ENCODE assay signal across 20 cellular contexts in the genomic region with DNA sequence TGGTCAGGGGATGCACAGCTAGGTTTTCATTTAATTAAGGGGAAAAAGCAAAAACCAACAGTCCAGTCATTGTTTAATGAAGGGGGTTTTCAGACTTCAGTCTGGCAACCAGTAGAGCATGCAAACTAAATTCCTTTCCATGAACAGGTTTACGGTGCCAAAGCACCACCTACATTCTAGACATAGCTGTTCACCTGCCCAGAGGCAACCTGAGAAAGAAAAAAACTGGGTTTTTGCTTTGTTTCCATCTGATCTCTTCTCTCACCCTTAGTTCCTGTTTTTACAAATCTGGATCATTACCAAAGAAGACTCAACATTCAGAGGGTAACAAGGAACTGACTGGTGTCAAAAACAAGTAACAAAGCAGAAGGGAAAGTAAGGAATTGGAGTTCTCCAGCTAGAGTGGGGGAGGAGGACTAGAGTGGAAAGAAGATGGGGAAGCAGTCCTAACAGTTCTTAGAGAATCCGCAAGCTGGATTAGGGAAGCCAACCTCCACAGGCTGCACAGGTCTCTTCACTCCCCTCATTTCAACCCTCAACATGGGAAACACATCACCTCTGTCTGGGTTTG. TPM values are rescaled to one million over a fixed set of nuclear protein-coding genes. Genes with fewer than 3 reads are reported as not detected.
A peak's percentile ranks its signal among the peaks of the same experiment; 100 is the strongest.
DNase-seq lines count a peak whose midpoint lies in the region; TF ChIP-seq lines count a peak whose summit lies in the region.
"Had no signal": no experiment of that assay in that cellular context is flagged by ENCODE, and none has a peak within 500 bp of the region (broad histone marks: within the 10 kb centered on the region; RNA-seq: fewer than 3 reads in every experiment).

No MANE protein-coding gene starts in this region.

- no peaks in the 10 kb centered on the region for H3K79me2 ChIP-seq in osteoblast (ENCODE audit: insufficient read depth, low read length)

- H3K4me3 ChIP-seq in epithelial cell of esophagus (ENCODE audit: low read length) (no peak overlapping the region), osteoblast (ENCODE audit: insufficient read depth, low read length) (no peak overlapping the region), lower leg skin (ENCODE audit: low read depth, poor library complexity, severe bottlenecking) (no peak overlapping the region)
- H3K4me3 ChIP-seq: Peyer's patch, uterus had no signal

- no peaks in the 10 kb centered on the region for H3K9me3 ChIP-seq in osteoblast (ENCODE audit: low read depth, low read length)
- H3K9me3 ChIP-seq: neutrophil, Peyer's patch, uterus had no signal

- H3K4me2 ChIP-seq in osteoblast (ENCODE audit: insufficient read depth, low read length), result no peak overlapping the region

- no peak for TF ChIP-seq POLR2A in lower leg skin (IDR thresholded peaks at IDR 0.05)

- H4K20me1 ChIP-seq in osteoblast (ENCODE audit: insufficient read depth, low read length), result no peaks in the 10 kb centered on the region

- H2AFZ ChIP-seq in osteoblast (ENCODE audit: low read length), result no peak overlapping the region

- no peak overlapping the region for H3K27ac ChIP-seq in osteoblast (ENCODE audit: low read depth, low read length)
- H3K27ac ChIP-seq: brain microvascular endothelial cell, neutrophil, Peyer's patch, uterus had no signal

- intact Hi-C loops in lower leg skin (cut with DNase I; ENCODE audit: low total_unique reads), result loop anchor here (10.0 kb wide), 1 partner anchor 295 kb away; no protein-coding TSS in a partner anchor

- no peaks in the 10 kb centered on the region for H3K4me1 ChIP-seq in osteoblast (ENCODE audit: insufficient read depth, low read length)
- H3K4me1 ChIP-seq: Peyer's patch, uterus had no signal

- 66 to 68% methylated on average over 2 of the region's 2 CpGs for WGBS in lower leg skin, 2 donors

- TF ChIP-seq CTCF in epithelial cell of esophagus (IDR thresholded peaks at IDR 0.05; ENCODE audit: insufficient read depth, low read depth, low read length, missing control alignments) (no peak), osteoblast (IDR thresholded peaks at IDR 0.05; ENCODE audit: extremely low read depth, low read depth, low read length) (no peak), lower leg skin (IDR thresholded peaks at IDR 0.05) (no peak)

- DNase-seq in ELF-1 (ENCODE audit: low read depth, low spot score), result peak; percentile 14
- DNase-seq in NOMO-1 treated with dmso at 0.1 percent for 144 hours (lab: John Stamatoyannopoulos, UW; ENCODE audit: unreplicated experiment), result peak; percentile 49
- DNase-seq in epithelial cell of esophagus (ENCODE audit: low read depth), result peak; percentile 76
- peak; percentile 82 for DNase-seq in pons (ENCODE audit: low spot score)
- DNase-seq in osteoblast (ENCODE audit: insufficient read length, low spot score, missing footprints), result no peak
- no peak for DNase-seq in lower leg skin (ENCODE audit: low spot score in 2 of 2)
- no peak for DNase-seq in COLO829 (ENCODE audit: low spot score)
- DNase-seq: activated CD4-positive, CD25-positive, alpha-beta regulatory T cell treated with anti-CD3 and anti-CD28 coated beads, Interleukin-2, amount 50 U/mL, for 72 hours; brain microvascular endothelial cell; C1 segment of cervical spinal cord; effector CD4-positive, alpha-beta T cell; EL; HCEC 1CT; NCI-H1417; NCI-H226; Peyer's patch; stimulated activated naive CD4-positive, alpha-beta T cell treated with Interleukin-2 at 50 U/mL for 16 hours; T-helper 17 cell; uterus had no signal

- peaks cover 23% of the 10 kb centered on the region for H3K27me3 ChIP-seq in osteoblast (ENCODE audit: insufficient read depth, low read length)
- H3K27me3 ChIP-seq: brain microvascular endothelial cell, Peyer's patch, uterus had no signal

- H3K36me3 ChIP-seq in osteoblast (ENCODE audit: insufficient read depth, low read length), result no peaks in the 10 kb centered on the region
- H3K36me3 ChIP-seq: brain microvascular endothelial cell, neutrophil, Peyer's patch, uterus had no signal

RNA-seq across cellular contexts. Expression of a gene that starts 36.4 kb away (rescaled TPM):
- total RNA-seq in osteoblast (0.36 TPM in 1 of 2 replicates, not detected in the other), lower leg skin (10 to 100 TPM in 3 of 4 donors, 1 to 10 TPM in 1; 8.8 to 17.5 (median 12.6) TPM)

Comparison
In these comparisons a context has a peak if more than half of its experiments do, and no peak if none do; other contexts are left out.
1. DNase-seq: peak in ELF-1 (single experiment), NOMO-1 treated with dmso at 0.1 percent for 144 hours (single experiment), epithelial cell of esophagus (single experiment) and pons (single experiment); none in osteoblast (single experiment), lower leg skin (0 of 2) and COLO829 (single experiment).